ENCODE assay signal across 20 cellular contexts in genomic region chr4:155445306-155445705, GRCh38.
"Had no signal": no experiment of that assay in that cellular context is flagged by ENCODE, and none has a peak within 500 bp of the region (broad histone marks: within the 10 kb centered on the region; RNA-seq: fewer than 3 reads in every experiment).

No MANE protein-coding gene starts in this region.

- DNase-seq: activated CD4-positive, alpha-beta memory T cell treated with anti-CD3 and anti-CD28 coated beads, Interleukin-2, amount 10 ng/mL, durations not matched to agents 7 days and 5 days; activated CD4-positive, alpha-beta T cell treated with anti-CD3 and anti-CD28 coated beads, Interleukin-2, amount 10 ng/mL, durations not matched to agents 7 days and 5 days; activated gamma-delta T cell; activated naive CD4-positive, alpha-beta T cell treated with anti-CD3 and anti-CD28 coated beads for 36 hours; activated T-cell treated with anti-CD3 and anti-CD28 coated beads for 4 hours; activated T-cell treated with anti-CD3 and anti-CD28 coated beads, Interleukin-2, amount 50 U/mL, for 48 hours; amygdala; IMR-90; KBM-7; NCI-H1694; NCI-H2029; NCI-H446; NCI-H524; NCI-H774; NK-92 treated with Interleukin-12 subunit alpha and Interleukin-12 subunit beta, amount 100 ng/mL, for 24 hours; OCI-M1; SHP77 treated with DMSO at 0.1 percent for 48 hours had no signal

- H3K27me3 ChIP-seq: cardiac muscle cell had no signal

- ATAC-seq: activated T-helper 17 cell treated with anti-CD3 and anti-CD28 coated beads, Interleukin-2, amount 50 U/mL, for 72 hours; WTC11 had no signal

- H3K4me3 ChIP-seq: cardiac muscle cell had no signal

- H3K36me3 ChIP-seq: cardiac muscle cell had no signal
